26 cellular contexts compared by ENCODE assay signal in the genomic region with DNA sequence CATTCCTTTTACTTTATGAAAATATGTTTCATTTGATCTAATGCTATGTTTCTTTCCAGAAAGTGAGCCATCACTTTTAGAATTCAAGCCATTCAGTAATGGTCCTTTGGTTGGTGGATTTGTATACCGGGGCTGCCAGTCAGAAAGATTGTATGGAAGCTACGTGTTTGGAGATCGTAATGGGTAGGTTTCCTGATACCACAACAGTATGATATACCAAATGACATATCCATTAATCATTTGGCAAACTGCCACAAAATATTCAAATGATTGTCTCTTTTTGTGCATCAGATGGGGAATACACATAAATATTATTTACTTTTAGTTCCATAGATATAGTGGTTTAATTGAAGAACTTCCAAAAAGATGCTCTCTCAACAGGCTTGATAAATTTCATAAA.
"Had no signal": no experiment of that assay in that cellular context is flagged by ENCODE, and none has a peak within 500 bp of the region (broad histone marks: within the 10 kb centered on the region; RNA-seq: fewer than 3 reads in every experiment).

No MANE protein-coding gene starts in this region.

- H3K27ac Mint-ChIP-seq: activated B cell treated with CpG ODN at 0.5 μM for 24 hours; activated CD4-positive, alpha-beta T cell treated with anti-CD3 and anti-CD28 coated beads, Interleukin-2, amount 10 ng/mL, durations not matched to agents 24 days and 14 days; activated naive CD4-positive, alpha-beta T cell treated with anti-CD3 and anti-CD28 coated beads, Interleukin-2, amount 50 U/mL, for 72 hours; activated naive CD8-positive, alpha-beta T cell treated with anti-CD3 and anti-CD28 coated beads, Interleukin-2, amount 50 U/mL, for 24 hours; brain had no signal

- H3K27ac ChIP-seq: cardiac muscle cell, Peyer's patch had no signal

- H3K9me3 Mint-ChIP-seq: activated B cell treated with CpG ODN at 0.5 μM for 24 hours; activated CD4-positive, alpha-beta T cell treated with anti-CD3 and anti-CD28 coated beads, Interleukin-2, amount 10 ng/mL, durations not matched to agents 24 days and 14 days; activated naive CD4-positive, alpha-beta T cell treated with anti-CD3 and anti-CD28 coated beads, Interleukin-2, amount 50 U/mL, for 72 hours; activated naive CD8-positive, alpha-beta T cell treated with anti-CD3 and anti-CD28 coated beads, Interleukin-2, amount 50 U/mL, for 24 hours; activated T-cell treated with anti-CD3 and anti-CD28 coated beads, Interleukin-2, amount 50 U/mL, for 4 hours; brain had no signal

- ATAC-seq: activated naive CD4-positive, alpha-beta T cell treated with anti-CD3 and anti-CD28 coated beads, Interleukin-2, amount 50 U/mL, for 72 hours; activated naive CD8-positive, alpha-beta T cell treated with anti-CD3 and anti-CD28 coated beads, Interleukin-2, amount 50 U/mL, for 24 hours; activated T-cell treated with anti-CD3 and anti-CD28 coated beads, Interleukin-2, amount 50 U/mL, for 4 hours; K562 had no signal

- H3K4me1 Mint-ChIP-seq: activated CD4-positive, alpha-beta T cell treated with anti-CD3 and anti-CD28 coated beads, Interleukin-2, amount 10 ng/mL, durations not matched to agents 24 days and 14 days; activated naive CD8-positive, alpha-beta T cell treated with anti-CD3 and anti-CD28 coated beads, Interleukin-2, amount 50 U/mL, for 24 hours had no signal

- H3K36me3 Mint-ChIP-seq: activated naive CD4-positive, alpha-beta T cell treated with anti-CD3 and anti-CD28 coated beads, Interleukin-2, amount 50 U/mL, for 72 hours; brain had no signal

- H3K4me3 ChIP-seq: cardiac muscle cell, K562, Peyer's patch had no signal

- H3K4me1 ChIP-seq: Peyer's patch had no signal

- DNase-seq: activated B cell treated with CpG ODN at 0.5 μM for 24 hours; activated CD4-positive, alpha-beta T cell treated with anti-CD3 and anti-CD28 coated beads for 1 hour; activated CD4-positive, alpha-beta T cell treated with anti-CD3 and anti-CD28 coated beads, Interleukin-2, amount 10 ng/mL, durations not matched to agents 24 days and 14 days; activated CD4-positive, alpha-beta T cell treated with anti-CD3 and anti-CD28 coated beads, Interleukin-2, amount 50 U/mL, for 48 hours; activated effector memory CD4-positive, alpha-beta T cell treated with anti-CD3 and anti-CD28 coated beads, Interleukin-2, amount 50 U/mL, for 16 hours; activated naive CD4-positive, alpha-beta T cell treated with Interleukin-2 at 50 U/mL for 16 hours; activated naive CD8-positive, alpha-beta T cell treated with anti-CD3 and anti-CD28 coated beads, Interleukin-2, amount 50 U/mL, for 24 hours; activated T-cell treated with anti-CD3 and anti-CD28 coated beads, Interleukin-2, amount 50 U/mL, for 4 hours; amniotic stem cell; Karpas-422; NCI-H1092; NCI-H1417 treated with DMSO at 0.1 percent for 48 hours; NCI-H187; NCI-H2081; NCI-H510A treated with DMSO at 0.1 percent for 48 hours; NCI-H69; NK-92 treated with Interleukin-12 subunit alpha and Interleukin-12 subunit beta, amount 100 ng/mL, for 24 hours; OCI-M1; Peyer's patch; SIG-M5; T-helper 2 cell; T1000 had no signal

- H3K36me3 ChIP-seq: cardiac muscle cell, Peyer's patch had no signal

- H3K4me3 Mint-ChIP-seq: activated B cell treated with CpG ODN at 0.5 μM for 24 hours; activated CD4-positive, alpha-beta T cell treated with anti-CD3 and anti-CD28 coated beads, Interleukin-2, amount 10 ng/mL, durations not matched to agents 24 days and 14 days; activated naive CD8-positive, alpha-beta T cell treated with anti-CD3 and anti-CD28 coated beads, Interleukin-2, amount 50 U/mL, for 24 hours; activated T-cell treated with anti-CD3 and anti-CD28 coated beads, Interleukin-2, amount 50 U/mL, for 4 hours; brain had no signal

- H3K9me3 ChIP-seq: Peyer's patch had no signal

- H3K27me3 ChIP-seq: cardiac muscle cell, Peyer's patch had no signal

- H3K27me3 Mint-ChIP-seq: activated B cell treated with CpG ODN at 0.5 μM for 24 hours; activated naive CD8-positive, alpha-beta T cell treated with anti-CD3 and anti-CD28 coated beads, Interleukin-2, amount 50 U/mL, for 24 hours; brain had no signal
